1 cellular context compared by ENCODE assay signal in genomic region chr11:16982809-16983208, GRCh38.
TF ChIP-seq lines count a peak whose summit lies in the region.

No MANE protein-coding gene starts in this region.

TF ChIP-seq in A549, 52 proteins besides CTCF, POLR2A, EP300 and RAD21 (continued from another document):
- TF ChIP-seq HMGXB4 (CRISPR knock-in tag; IDR thresholded peaks at IDR 0.05; ENCODE audit: borderline replicate concordance) (no peak), MAFK (IDR thresholded peaks at IDR 0.05; ENCODE audit: partially characterized antibody) (no peak), USF2 (IDR thresholded peaks at IDR 0.05) (no peak), ZSCAN20 (CRISPR knock-in tag; IDR thresholded peaks at IDR 0.05) (no peak), FOXS1 (CRISPR knock-in tag; IDR thresholded peaks at IDR 0.05) (no peak), PBX3 (IDR thresholded peaks at IDR 0.05) (no peak), PHF8 (IDR thresholded peaks at IDR 0.05; ENCODE audit: borderline replicate concordance, low read depth) (no peak), REST (IDR thresholded peaks at IDR 0.05) (no peak), NFE2L2 (conservative IDR thresholded peaks at IDR 0.05; ENCODE audit: low read length) (no peak), HDAC2 (IDR thresholded peaks at IDR 0.05) (no peak), JUN (IDR thresholded peaks at IDR 0.05) (no peak), RFX5 (IDR thresholded peaks at IDR 0.05) (no peak), ZC3H11A (IDR thresholded peaks at IDR 0.05) (no peak)
